1 cellular context compared by ENCODE assay signal in the genomic region with DNA sequence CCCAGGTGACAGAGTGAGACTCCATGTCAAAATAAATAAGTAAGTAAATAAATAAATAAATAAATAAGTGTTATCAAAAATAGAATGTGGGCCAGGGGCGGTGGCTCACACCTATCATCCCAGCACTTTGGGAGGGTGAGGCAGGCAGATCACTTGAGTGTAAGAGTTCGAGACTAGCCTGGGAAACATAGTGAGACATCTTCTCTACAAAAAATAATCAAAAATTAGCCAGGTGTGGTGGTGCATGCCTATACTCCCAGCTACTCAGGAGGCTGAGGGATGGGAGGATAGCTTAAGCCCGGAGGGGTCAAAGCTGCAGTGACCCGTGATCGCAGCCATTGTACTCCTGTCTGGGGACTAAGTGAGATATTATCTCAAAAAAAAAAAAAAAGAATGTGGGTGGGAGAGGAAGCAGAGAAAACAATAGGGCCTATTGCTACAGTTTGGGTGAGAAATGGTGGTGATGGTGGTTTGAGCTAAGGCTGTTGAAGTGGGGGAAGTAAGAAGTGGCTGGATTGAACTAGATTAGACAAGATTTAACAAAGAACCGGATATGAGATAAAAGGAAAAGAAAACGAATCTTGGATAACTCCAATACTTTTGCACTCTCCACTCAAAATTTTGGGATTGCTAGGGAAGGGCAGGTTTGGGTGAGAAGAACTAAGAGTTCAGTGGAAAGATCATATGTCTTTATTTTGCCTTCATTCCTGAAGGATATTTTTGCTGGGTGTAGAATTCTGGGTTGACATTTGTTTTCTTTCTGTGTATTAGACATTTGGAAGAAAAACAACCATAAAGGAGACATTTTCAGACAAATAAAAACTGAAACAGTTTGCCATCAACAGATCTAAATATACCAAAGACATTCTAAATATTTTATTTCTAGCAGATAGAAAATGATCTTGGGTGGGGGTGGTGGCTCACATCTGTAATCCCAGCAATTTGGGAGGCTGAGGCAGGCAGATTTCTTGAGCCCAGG.
TF ChIP-seq lines count a peak whose summit lies in the region.

No MANE protein-coding gene starts in this region.

TF ChIP-seq in GM23338, 12 proteins besides CTCF, POLR2A, EP300 and RAD21 (continued from another document):
- no peak for TF ChIP-seq CREB1 (CRISPR knock-in tag; IDR thresholded peaks at IDR 0.05; ENCODE audit: low read depth)
- TF ChIP-seq, protein P1, sequence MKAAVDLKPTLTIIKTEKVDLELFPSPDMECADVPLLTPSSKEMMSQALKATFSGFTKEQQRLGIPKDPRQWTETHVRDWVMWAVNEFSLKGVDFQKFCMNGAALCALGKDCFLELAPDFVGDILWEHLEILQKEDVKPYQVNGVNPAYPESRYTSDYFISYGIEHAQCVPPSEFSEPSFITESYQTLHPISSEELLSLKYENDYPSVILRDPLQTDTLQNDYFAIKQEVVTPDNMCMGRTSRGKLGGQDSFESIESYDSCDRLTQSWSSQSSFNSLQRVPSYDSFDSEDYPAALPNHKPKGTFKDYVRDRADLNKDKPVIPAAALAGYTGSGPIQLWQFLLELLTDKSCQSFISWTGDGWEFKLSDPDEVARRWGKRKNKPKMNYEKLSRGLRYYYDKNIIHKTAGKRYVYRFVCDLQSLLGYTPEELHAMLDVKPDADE (IDR thresholded peaks at IDR 0.05): no peak
- TF ChIP-seq NANOG (IDR thresholded peaks at IDR 0.05; ENCODE audit: borderline replicate concordance): no peak
- TF ChIP-seq, protein P2, sequence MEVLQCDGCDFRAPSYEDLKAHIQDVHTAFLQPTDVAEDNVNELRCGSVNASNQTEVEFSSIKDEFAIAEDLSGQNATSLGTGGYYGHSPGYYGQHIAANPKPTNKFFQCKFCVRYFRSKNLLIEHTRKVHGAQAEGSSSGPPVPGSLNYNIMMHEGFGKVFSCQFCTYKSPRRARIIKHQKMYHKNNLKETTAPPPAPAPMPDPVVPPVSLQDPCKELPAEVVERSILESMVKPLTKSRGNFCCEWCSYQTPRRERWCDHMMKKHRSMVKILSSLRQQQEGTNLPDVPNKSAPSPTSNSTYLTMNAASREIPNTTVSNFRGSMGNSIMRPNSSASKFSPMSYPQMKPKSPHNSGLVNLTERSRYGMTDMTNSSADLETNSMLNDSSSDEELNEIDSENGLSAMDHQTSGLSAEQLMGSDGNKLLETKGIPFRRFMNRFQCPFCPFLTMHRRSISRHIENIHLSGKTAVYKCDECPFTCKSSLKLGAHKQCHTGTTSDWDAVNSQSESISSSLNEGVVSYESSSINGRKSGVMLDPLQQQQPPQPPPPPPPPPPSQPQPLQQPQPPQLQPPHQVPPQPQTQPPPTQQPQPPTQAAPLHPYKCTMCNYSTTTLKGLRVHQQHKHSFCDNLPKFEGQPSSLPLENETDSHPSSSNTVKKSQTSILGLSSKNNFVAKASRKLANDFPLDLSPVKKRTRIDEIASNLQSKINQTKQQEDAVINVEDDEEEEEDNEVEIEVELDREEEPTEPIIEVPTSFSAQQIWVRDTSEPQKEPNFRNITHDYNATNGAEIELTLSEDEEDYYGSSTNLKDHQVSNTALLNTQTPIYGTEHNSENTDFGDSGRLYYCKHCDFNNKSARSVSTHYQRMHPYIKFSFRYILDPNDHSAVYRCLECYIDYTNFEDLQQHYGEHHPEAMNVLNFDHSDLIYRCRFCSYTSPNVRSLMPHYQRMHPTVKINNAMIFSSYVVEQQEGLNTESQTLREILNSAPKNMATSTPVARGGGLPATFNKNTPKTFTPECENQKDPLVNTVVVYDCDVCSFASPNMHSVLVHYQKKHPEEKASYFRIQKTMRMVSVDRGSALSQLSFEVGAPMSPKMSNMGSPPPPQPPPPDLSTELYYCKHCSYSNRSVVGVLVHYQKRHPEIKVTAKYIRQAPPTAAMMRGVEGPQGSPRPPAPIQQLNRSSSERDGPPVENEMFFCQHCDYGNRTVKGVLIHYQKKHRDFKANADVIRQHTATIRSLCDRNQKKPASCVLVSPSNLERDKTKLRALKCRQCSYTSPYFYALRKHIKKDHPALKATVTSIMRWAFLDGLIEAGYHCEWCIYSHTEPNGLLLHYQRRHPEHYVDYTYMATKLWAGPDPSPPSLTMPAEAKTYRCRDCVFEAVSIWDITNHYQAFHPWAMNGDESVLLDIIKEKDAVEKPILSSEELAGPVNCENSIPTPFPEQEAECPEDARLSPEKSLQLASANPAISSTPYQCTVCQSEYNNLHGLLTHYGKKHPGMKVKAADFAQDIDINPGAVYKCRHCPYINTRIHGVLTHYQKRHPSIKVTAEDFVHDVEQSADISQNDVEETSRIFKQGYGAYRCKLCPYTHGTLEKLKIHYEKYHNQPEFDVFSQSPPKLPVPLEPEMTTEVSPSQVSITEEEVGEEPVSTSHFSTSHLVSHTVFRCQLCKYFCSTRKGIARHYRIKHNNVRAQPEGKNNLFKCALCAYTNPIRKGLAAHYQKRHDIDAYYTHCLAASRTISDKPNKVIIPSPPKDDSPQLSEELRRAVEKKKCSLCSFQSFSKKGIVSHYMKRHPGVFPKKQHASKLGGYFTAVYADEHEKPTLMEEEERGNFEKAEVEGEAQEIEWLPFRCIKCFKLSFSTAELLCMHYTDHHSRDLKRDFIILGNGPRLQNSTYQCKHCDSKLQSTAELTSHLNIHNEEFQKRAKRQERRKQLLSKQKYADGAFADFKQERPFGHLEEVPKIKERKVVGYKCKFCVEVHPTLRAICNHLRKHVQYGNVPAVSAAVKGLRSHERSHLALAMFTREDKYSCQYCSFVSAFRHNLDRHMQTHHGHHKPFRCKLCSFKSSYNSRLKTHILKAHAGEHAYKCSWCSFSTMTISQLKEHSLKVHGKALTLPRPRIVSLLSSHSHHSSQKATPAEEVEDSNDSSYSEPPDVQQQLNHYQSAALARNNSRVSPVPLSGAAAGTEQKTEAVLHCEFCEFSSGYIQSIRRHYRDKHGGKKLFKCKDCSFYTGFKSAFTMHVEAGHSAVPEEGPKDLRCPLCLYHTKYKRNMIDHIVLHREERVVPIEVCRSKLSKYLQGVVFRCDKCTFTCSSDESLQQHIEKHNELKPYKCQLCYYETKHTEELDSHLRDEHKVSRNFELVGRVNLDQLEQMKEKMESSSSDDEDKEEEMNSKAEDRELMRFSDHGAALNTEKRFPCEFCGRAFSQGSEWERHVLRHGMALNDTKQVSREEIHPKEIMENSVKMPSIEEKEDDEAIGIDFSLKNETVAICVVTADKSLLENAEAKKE (CRISPR knock-in tag; IDR thresholded peaks at IDR 0.05): no peak
